In the genomic region with DNA sequence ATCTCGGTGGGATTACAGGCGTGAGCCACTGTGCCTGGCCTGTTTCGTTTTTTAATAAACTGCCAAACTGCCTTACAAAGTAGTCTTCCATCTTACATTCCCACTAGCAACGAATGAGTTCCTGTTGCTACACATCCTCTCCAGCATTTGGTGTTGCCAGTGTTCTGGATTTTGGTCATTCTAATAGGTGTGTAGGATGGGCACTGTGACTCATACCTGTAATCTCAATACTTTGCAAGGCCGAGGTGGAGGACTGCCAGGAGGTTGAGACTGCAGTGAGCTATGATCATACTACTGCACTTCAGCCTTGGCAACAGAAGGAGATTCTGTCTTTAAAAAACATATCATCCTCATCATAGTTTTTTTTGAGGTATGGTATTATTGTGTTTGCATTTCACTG, we compare ENCODE assay signal across 9 cellular contexts. TPM values are rescaled to one million over a fixed set of nuclear protein-coding genes. Genes with fewer than 3 reads are reported as not detected.
A peak's percentile ranks its signal among the peaks of the same experiment; 100 is the strongest.
DNase-seq lines count a peak whose midpoint lies in the region; ATAC-seq lines count a peak whose summit lies in the region.
"Had no signal": no experiment of that assay in that cellular context is flagged by ENCODE, and none has a peak within 500 bp of the region (broad histone marks: within the 10 kb centered on the region; RNA-seq: fewer than 3 reads in every experiment).

No MANE protein-coding gene starts in this region.

- POLR2A ChIA-PET in activated CD4-positive, alpha-beta T cell treated with anti-CD3 and anti-CD28 coated beads for 36 hours (lab: Charles Lee), result no interaction called here

- intact Hi-C loops in activated CD4-positive, alpha-beta T cell treated with anti-CD3 and anti-CD28 coated beads for 36 hours (cut with DNase I, micrococcal nuclease), result no loop called here

- H3K27ac Mint-ChIP-seq in activated CD4-positive, alpha-beta T cell treated with anti-CD3 and anti-CD28 coated beads for 36 hours, result no peak overlapping the region
- H3K27ac Mint-ChIP-seq in stimulated activated effector memory CD8-positive, alpha-beta T cell treated with anti-CD3 and anti-CD28 coated beads, Interleukin-12 subunit alpha, Interleukin-12 subunit beta, amount 100 ng/mL, for 72 hours, result no peak overlapping the region

- CTCF ChIA-PET in activated CD4-positive, alpha-beta T cell treated with anti-CD3 and anti-CD28 coated beads for 36 hours (lab: Charles Lee), result interaction anchor here (1.0 to 2.4 kb wide), 4 partner anchors 10 to 85 kb away, joined by 3 to 7 read pairs (median 5); no protein-coding TSS in a partner anchor

- H3K27me3 Mint-ChIP-seq in activated CD4-positive, alpha-beta T cell treated with anti-CD3 and anti-CD28 coated beads for 36 hours, result no peaks in the 10 kb centered on the region

- H3K4me3 Mint-ChIP-seq in activated CD4-positive, alpha-beta T cell treated with anti-CD3 and anti-CD28 coated beads for 36 hours, result no peak overlapping the region
- no peak overlapping the region for H3K4me3 Mint-ChIP-seq in stimulated activated effector memory CD8-positive, alpha-beta T cell treated with anti-CD3 and anti-CD28 coated beads, Interleukin-12 subunit alpha, Interleukin-12 subunit beta, amount 100 ng/mL, for 72 hours

- no peaks in the 10 kb centered on the region for H3K9me3 Mint-ChIP-seq in activated CD4-positive, alpha-beta T cell treated with anti-CD3 and anti-CD28 coated beads for 36 hours (ENCODE audit: low read depth)
- H3K9me3 Mint-ChIP-seq in stimulated activated effector memory CD8-positive, alpha-beta T cell treated with anti-CD3 and anti-CD28 coated beads, Interleukin-12 subunit alpha, Interleukin-12 subunit beta, amount 100 ng/mL, for 72 hours, result no peaks in the 10 kb centered on the region

- peak; percentile 74 for ATAC-seq in activated CD4-positive, alpha-beta T cell treated with anti-CD3 and anti-CD28 coated beads for 36 hours
- ATAC-seq in HG02973 (IDR thresholded peaks at IDR 0.05; ENCODE audit: unreplicated experiment) (peak; percentile 79), HG02588 (IDR thresholded peaks at IDR 0.05; ENCODE audit: unreplicated experiment) (no peak)
- peak; percentile 94 for ATAC-seq in stimulated activated effector memory CD8-positive, alpha-beta T cell treated with anti-CD3 and anti-CD28 coated beads, Interleukin-12 subunit alpha, Interleukin-12 subunit beta, amount 100 ng/mL, for 72 hours

- peak; percentile 31 for DNase-seq in activated CD4-positive, alpha-beta T cell treated with anti-CD3 and anti-CD28 coated beads for 36 hours
- no peak for DNase-seq in activated CD4-positive, alpha-beta T cell treated with anti-CD3 and anti-CD28 coated beads for 1 hour
- DNase-seq in astrocyte of the hippocampus (ENCODE audit: low read depth, low spot score) (peak; percentile 56), dermis blood vessel endothelial cell (no peak), epidermal melanocyte (ENCODE audit: insufficient read length, low spot score) (no peak)
- DNase-seq in stimulated activated effector memory CD8-positive, alpha-beta T cell treated with anti-CD3 and anti-CD28 coated beads, Interleukin-12 subunit alpha, Interleukin-12 subunit beta, amount 100 ng/mL, for 72 hours (ENCODE audit: low spot score in 2 of 2), result no peak
- DNase-seq: NCI-H146 had no signal

- H3K4me1 Mint-ChIP-seq in activated CD4-positive, alpha-beta T cell treated with anti-CD3 and anti-CD28 coated beads for 36 hours, result peaks cover 3% of the 10 kb centered on the region
- H3K4me1 Mint-ChIP-seq in stimulated activated effector memory CD8-positive, alpha-beta T cell treated with anti-CD3 and anti-CD28 coated beads, Interleukin-12 subunit alpha, Interleukin-12 subunit beta, amount 100 ng/mL, for 72 hours, result no peaks in the 10 kb centered on the region

- peaks cover 4% of the 10 kb centered on the region for H3K36me3 Mint-ChIP-seq in activated CD4-positive, alpha-beta T cell treated with anti-CD3 and anti-CD28 coated beads for 36 hours (ENCODE audit: low read depth)
- H3K36me3 Mint-ChIP-seq in stimulated activated effector memory CD8-positive, alpha-beta T cell treated with anti-CD3 and anti-CD28 coated beads, Interleukin-12 subunit alpha, Interleukin-12 subunit beta, amount 100 ng/mL, for 72 hours, result no peaks in the 10 kb centered on the region

RNA-seq across cellular contexts. Expression of a gene that starts 21.4 kb away (rescaled TPM):
- total RNA-seq in activated CD4-positive, alpha-beta T cell treated with anti-CD3 and anti-CD28 coated beads for 36 hours, result 10 to 100 TPM; 21.0 to 26.3 TPM
- 22.0 and 24.7 TPM in 2 replicates for total RNA-seq in dermis blood vessel endothelial cell

Comparison
In these comparisons a context has a peak if more than half of its experiments do, and no peak if none do; other contexts are left out.
1. DNase-seq: peak in activated CD4-positive, alpha-beta T cell treated with anti-CD3 and anti-CD28 coated beads for 36 hours (single experiment) and astrocyte of the hippocampus (single experiment); none in activated CD4-positive, alpha-beta T cell treated with anti-CD3 and anti-CD28 coated beads for 1 hour (single experiment), stimulated activated effector memory CD8-positive, alpha-beta T cell treated with anti-CD3 and anti-CD28 coated beads, Interleukin-12 subunit alpha, Interleukin-12 subunit beta, amount 100 ng/mL, for 72 hours (0 of 2), dermis blood vessel endothelial cell (single experiment) and epidermal melanocyte (single experiment).